In genomic region chr13:85828094-85828684, GRCh38 we compare ENCODE assay signal across 9 cellular contexts. TPM values are rescaled to one million over a fixed set of nuclear protein-coding genes. Genes with fewer than 3 reads are reported as not detected.
DNase-seq lines count a peak whose midpoint lies in the region; ATAC-seq and TF ChIP-seq lines count a peak whose summit lies in the region.
"Had no signal": no experiment of that assay in that cellular context is flagged by ENCODE, and none has a peak within 500 bp of the region (broad histone marks: within the 10 kb centered on the region; RNA-seq: fewer than 3 reads in every experiment).

No MANE protein-coding gene starts in this region.

- no peak overlapping the region for H3K27ac Mint-ChIP-seq in mesothelial cell of epicardium
- H3K27ac Mint-ChIP-seq in Calu3 (ENCODE audit: unreplicated experiment): no peak overlapping the region
- H3K27ac Mint-ChIP-seq in activated CD4-positive, alpha-beta memory T cell treated with anti-CD3 and anti-CD28 coated beads, Interleukin-2, amount 10 ng/mL, durations not matched to agents 7 days and 5 days: no peak overlapping the region

- no peak overlapping the region for H3K4me3 Mint-ChIP-seq in mesothelial cell of epicardium
- no peak overlapping the region for H3K4me3 Mint-ChIP-seq in Calu3 (ENCODE audit: low read depth, unreplicated experiment)
- H3K4me3 Mint-ChIP-seq in activated CD4-positive, alpha-beta memory T cell treated with anti-CD3 and anti-CD28 coated beads, Interleukin-2, amount 10 ng/mL, durations not matched to agents 7 days and 5 days: no peak overlapping the region
- H3K4me3 Mint-ChIP-seq: central memory CD8-positive, alpha-beta T cell had no signal

- H3K9me3 Mint-ChIP-seq in mesothelial cell of epicardium (no peaks in the 10 kb centered on the region), Calu3 (ENCODE audit: low read depth, unreplicated experiment) (no peaks in the 10 kb centered on the region)
- no peaks in the 10 kb centered on the region for H3K9me3 Mint-ChIP-seq in activated CD4-positive, alpha-beta memory T cell treated with anti-CD3 and anti-CD28 coated beads, Interleukin-2, amount 10 ng/mL, durations not matched to agents 7 days and 5 days
- H3K9me3 Mint-ChIP-seq: central memory CD8-positive, alpha-beta T cell had no signal

- 28 to 34% methylated on average over 2 of the region's 2 CpGs for WGBS in body of pancreas, 2 donors

- CTCF ChIA-PET in Calu3 (lab: Charles Lee): no interaction called here
- CTCF ChIA-PET in activated CD4-positive, alpha-beta memory T cell treated with anti-CD3 and anti-CD28 coated beads, Interleukin-2, amount 10 ng/mL, durations not matched to agents 7 days and 5 days (lab: Charles Lee): no interaction called here

- no peak for TF ChIP-seq POLR2A in body of pancreas (IDR thresholded peaks at IDR 0.05)

- BruUV-seq in Calu3 (replicated peaks; lab: Mats Ljungman, UMichigan): no TSS peak

- H3K4me1 Mint-ChIP-seq in mesothelial cell of epicardium: no peaks in the 10 kb centered on the region
- H3K4me1 Mint-ChIP-seq in Calu3 (ENCODE audit: low read depth, unreplicated experiment): no peaks in the 10 kb centered on the region
- no peaks in the 10 kb centered on the region for H3K4me1 Mint-ChIP-seq in activated CD4-positive, alpha-beta memory T cell treated with anti-CD3 and anti-CD28 coated beads, Interleukin-2, amount 10 ng/mL, durations not matched to agents 7 days and 5 days
- H3K4me1 Mint-ChIP-seq: central memory CD8-positive, alpha-beta T cell had no signal

- no peaks in the 10 kb centered on the region for H3K27me3 ChIP-seq in left ventricle myocardium inferior (ENCODE audit: low read depth)
- H3K27me3 ChIP-seq in body of pancreas: no peaks in the 10 kb centered on the region

- intact Hi-C loops in left ventricle myocardium inferior (cut with micrococcal nuclease): no loop called here
- intact Hi-C loops in Right ventricle myocardium superior (cut with DNase I): no loop called here
- intact Hi-C loops in body of pancreas (cut with DNase I): no loop called here
- intact Hi-C loops in Calu3 (cut with micrococcal nuclease; ENCODE audit: unreplicated experiment): no loop called here

- POLR2A ChIA-PET in activated CD4-positive, alpha-beta memory T cell treated with anti-CD3 and anti-CD28 coated beads, Interleukin-2, amount 10 ng/mL, durations not matched to agents 7 days and 5 days (lab: Charles Lee): no interaction called here

- H3K4me1 ChIP-seq in left ventricle myocardium inferior (no peaks in the 10 kb centered on the region), body of pancreas (no peaks in the 10 kb centered on the region)

- H3K36me3 Mint-ChIP-seq in mesothelial cell of epicardium (no peaks in the 10 kb centered on the region), Calu3 (ENCODE audit: insufficient read depth, unreplicated experiment) (no peaks in the 10 kb centered on the region)
- no peaks in the 10 kb centered on the region for H3K36me3 Mint-ChIP-seq in activated CD4-positive, alpha-beta memory T cell treated with anti-CD3 and anti-CD28 coated beads, Interleukin-2, amount 10 ng/mL, durations not matched to agents 7 days and 5 days (ENCODE audit: low read depth)

- no peaks in the 10 kb centered on the region for H3K9me3 ChIP-seq in left ventricle myocardium inferior (replicated peaks)
- no peaks in the 10 kb centered on the region for H3K9me3 ChIP-seq in body of pancreas

- TF ChIP-seq CTCF in left ventricle myocardium inferior (IDR thresholded peaks at IDR 0.05; ENCODE audit: borderline replicate concordance): peak; percentile 69
- peak in 6 of 7 experiments; percentile 42 to 74 (median 46) for TF ChIP-seq CTCF in body of pancreas (IDR thresholded peaks at IDR 0.05)
- TF ChIP-seq CTCF in mesothelial cell of epicardium (IDR thresholded peaks at IDR 0.05; ENCODE audit: unreplicated experiment): peak; percentile 68
- no peak for TF ChIP-seq CTCF in Calu3 (IDR thresholded peaks at IDR 0.05; ENCODE audit: unreplicated experiment)

- H3K4me3 ChIP-seq in left ventricle myocardium inferior (no peak overlapping the region), body of pancreas (no peak overlapping the region)
- no peak overlapping the region for H3K4me3 ChIP-seq in Jurkat, Clone E6-1 (ENCODE audit: low read length)

- H3K36me3 ChIP-seq in left ventricle myocardium inferior (no peaks in the 10 kb centered on the region), body of pancreas (replicated peaks in 1 of 2; ENCODE audit: insufficient read depth in 1 of 2, low read depth in 2 of 2) (no peaks in the 10 kb centered on the region)

- ATAC-seq in Right ventricle myocardium superior (ENCODE audit: poor library complexity): no peak
- ATAC-seq in body of pancreas: peak; percentile 40
- no peak for ATAC-seq in GM18858 (IDR thresholded peaks at IDR 0.05; ENCODE audit: unreplicated experiment)

- no peak for DNase-seq in left ventricle myocardium inferior
- DNase-seq in Right ventricle myocardium superior: no peak
- peak; percentile 6 for DNase-seq in Jurkat, Clone E6-1 (ENCODE audit: low read depth, low spot score)
- DNase-seq in body of pancreas: no peak
- DNase-seq in mesothelial cell of epicardium (ENCODE audit: low spot score in 2 of 2, unreplicated experiment in 2 of 2): no peak
- DNase-seq in Calu3: no peak
- DNase-seq in activated CD4-positive, alpha-beta memory T cell treated with anti-CD3 and anti-CD28 coated beads, Interleukin-2, amount 10 ng/mL, durations not matched to agents 7 days and 5 days: no peak

- H3K27me3 Mint-ChIP-seq in mesothelial cell of epicardium (ENCODE audit: low read depth) (no peaks in the 10 kb centered on the region), Calu3 (ENCODE audit: unreplicated experiment) (no peaks in the 10 kb centered on the region)
- H3K27me3 Mint-ChIP-seq in activated CD4-positive, alpha-beta memory T cell treated with anti-CD3 and anti-CD28 coated beads, Interleukin-2, amount 10 ng/mL, durations not matched to agents 7 days and 5 days: no peaks in the 10 kb centered on the region
- H3K27me3 Mint-ChIP-seq: central memory CD8-positive, alpha-beta T cell had no signal

- H3K27ac ChIP-seq in left ventricle myocardium inferior (replicated peaks) (no peak overlapping the region), body of pancreas (no peak overlapping the region)

RNA-seq across cellular contexts. Expression of gene SLITRK6, which starts 29.0 kb away (rescaled TPM):
- total RNA-seq in left ventricle myocardium inferior (0.93 TPM), Right ventricle myocardium superior (0.83 TPM), body of pancreas (not detected), mesothelial cell of epicardium (14.7 to 16.9 TPM (median 16.0 TPM) in 3 replicates), Calu3 (2022) (not detected in 2 replicates)
- not detected for polyA plus RNA-seq in Jurkat, Clone E6-1 (2012; ENCODE audit: insufficient read depth, insufficient read length)
- total RNA-seq in activated CD4-positive, alpha-beta memory T cell treated with anti-CD3 and anti-CD28 coated beads, Interleukin-2, amount 10 ng/mL, durations not matched to agents 7 days and 5 days: not detected
